2 cellular contexts compared by ENCODE assay signal in the genomic region with DNA sequence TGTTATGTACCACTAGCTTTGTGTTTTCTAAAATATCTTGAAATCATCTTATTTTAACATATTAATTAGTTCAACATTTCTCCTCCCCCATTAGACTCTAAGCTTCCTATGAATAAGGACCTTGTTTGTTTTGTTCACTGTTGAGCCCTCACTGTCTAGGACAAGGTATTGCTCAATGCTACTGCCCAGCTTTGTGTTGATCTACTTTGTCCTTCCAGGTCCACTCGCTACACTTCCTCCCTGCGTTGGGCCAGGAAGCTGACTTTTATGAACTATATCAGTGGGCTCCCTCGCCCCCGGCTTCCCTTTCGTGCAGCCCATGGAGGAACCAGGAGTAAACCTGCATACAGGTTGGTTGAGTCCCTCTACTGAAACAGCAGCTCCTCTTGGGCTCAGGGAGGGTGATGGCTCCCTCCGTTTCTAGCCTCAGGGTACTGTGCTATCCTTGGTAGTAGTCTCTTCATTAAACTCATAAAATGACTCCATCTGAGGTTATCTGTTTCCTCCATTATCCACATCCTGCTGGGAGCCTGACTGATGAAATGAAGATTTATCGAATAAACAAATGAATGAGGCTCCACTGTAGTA.
TF ChIP-seq lines count a peak whose summit lies in the region.

No MANE protein-coding gene starts in this region.

TF ChIP-seq in IMR-90, 13 proteins besides CTCF, POLR2A, EP300 and RAD21:
- TF ChIP-seq CEBPB (IDR thresholded peaks at IDR 0.05; ENCODE audit: low read depth, low read length) (peak; percentile 41), RCOR1 (IDR thresholded peaks at IDR 0.05; ENCODE audit: insufficient replicate concordance, low read length) (no peak)

TF ChIP-seq in HepG2, 621 proteins besides CTCF, POLR2A, EP300 and RAD21 (continues in another document):
- TF ChIP-seq HDAC1 (CRISPR knock-in tag; IDR thresholded peaks at IDR 0.05) = 0 out of 2 replicates have a peak, but pooled peaks have one; percentile 26
- no peak for TF ChIP-seq ZSCAN22 (CRISPR knock-in tag; IDR thresholded peaks at IDR 0.05)
- TF ChIP-seq ZNF383 (CRISPR knock-in tag; IDR thresholded peaks at IDR 0.05; ENCODE audit: borderline replicate concordance) = no peak
- TF ChIP-seq ZC3H4 (CRISPR knock-in tag; IDR thresholded peaks at IDR 0.05; ENCODE audit: borderline replicate concordance) = no peak
- no peak for TF ChIP-seq ZBTB7B (CRISPR knock-in tag; IDR thresholded peaks at IDR 0.05)
- TF ChIP-seq, protein P1, sequence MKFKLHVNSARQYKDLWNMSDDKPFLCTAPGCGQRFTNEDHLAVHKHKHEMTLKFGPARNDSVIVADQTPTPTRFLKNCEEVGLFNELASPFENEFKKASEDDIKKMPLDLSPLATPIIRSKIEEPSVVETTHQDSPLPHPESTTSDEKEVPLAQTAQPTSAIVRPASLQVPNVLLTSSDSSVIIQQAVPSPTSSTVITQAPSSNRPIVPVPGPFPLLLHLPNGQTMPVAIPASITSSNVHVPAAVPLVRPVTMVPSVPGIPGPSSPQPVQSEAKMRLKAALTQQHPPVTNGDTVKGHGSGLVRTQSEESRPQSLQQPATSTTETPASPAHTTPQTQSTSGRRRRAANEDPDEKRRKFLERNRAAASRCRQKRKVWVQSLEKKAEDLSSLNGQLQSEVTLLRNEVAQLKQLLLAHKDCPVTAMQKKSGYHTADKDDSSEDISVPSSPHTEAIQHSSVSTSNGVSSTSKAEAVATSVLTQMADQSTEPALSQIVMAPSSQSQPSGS (CRISPR knock-in tag; IDR thresholded peaks at IDR 0.05) = no peak
- 0 out of 2 replicates have a peak, but pooled peaks have one; percentile 24 for TF ChIP-seq ERF (CRISPR knock-in tag; IDR thresholded peaks at IDR 0.05)
- TF ChIP-seq, protein P2, sequence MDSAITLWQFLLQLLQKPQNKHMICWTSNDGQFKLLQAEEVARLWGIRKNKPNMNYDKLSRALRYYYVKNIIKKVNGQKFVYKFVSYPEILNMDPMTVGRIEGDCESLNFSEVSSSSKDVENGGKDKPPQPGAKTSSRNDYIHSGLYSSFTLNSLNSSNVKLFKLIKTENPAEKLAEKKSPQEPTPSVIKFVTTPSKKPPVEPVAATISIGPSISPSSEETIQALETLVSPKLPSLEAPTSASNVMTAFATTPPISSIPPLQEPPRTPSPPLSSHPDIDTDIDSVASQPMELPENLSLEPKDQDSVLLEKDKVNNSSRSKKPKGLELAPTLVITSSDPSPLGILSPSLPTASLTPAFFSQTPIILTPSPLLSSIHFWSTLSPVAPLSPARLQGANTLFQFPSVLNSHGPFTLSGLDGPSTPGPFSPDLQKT (CRISPR knock-in tag; IDR thresholded peaks at IDR 0.05; ENCODE audit: borderline replicate concordance) = no peak
- no peak for TF ChIP-seq ZNF780A (CRISPR knock-in tag; IDR thresholded peaks at IDR 0.05)
- no peak for TF ChIP-seq TBP (CRISPR knock-in tag; IDR thresholded peaks at IDR 0.05)
- TF ChIP-seq ZNF777 (CRISPR knock-in tag; IDR thresholded peaks at IDR 0.05) = no peak
- TF ChIP-seq, protein P3, sequence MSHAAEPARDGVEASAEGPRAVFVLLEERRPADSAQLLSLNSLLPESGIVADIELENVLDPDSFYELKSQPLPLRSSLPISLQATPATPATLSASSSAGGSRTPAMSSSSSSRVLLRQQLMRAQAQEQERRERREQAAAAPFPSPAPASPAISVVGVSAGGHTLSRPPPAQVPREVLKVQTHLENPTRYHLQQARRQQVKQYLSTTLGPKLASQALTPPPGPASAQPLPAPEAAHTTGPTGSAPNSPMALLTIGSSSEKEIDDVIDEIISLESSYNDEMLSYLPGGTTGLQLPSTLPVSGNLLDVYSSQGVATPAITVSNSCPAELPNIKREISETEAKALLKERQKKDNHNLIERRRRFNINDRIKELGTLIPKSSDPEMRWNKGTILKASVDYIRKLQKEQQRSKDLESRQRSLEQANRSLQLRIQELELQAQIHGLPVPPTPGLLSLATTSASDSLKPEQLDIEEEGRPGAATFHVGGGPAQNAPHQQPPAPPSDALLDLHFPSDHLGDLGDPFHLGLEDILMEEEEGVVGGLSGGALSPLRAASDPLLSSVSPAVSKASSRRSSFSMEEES (CRISPR knock-in tag; IDR thresholded peaks at IDR 0.05) = no peak
- no peak for TF ChIP-seq EED (CRISPR knock-in tag; IDR thresholded peaks at IDR 0.05)
- TF ChIP-seq KLF11 (CRISPR knock-in tag; IDR thresholded peaks at IDR 0.05) = no peak
- TF ChIP-seq, protein P4, sequence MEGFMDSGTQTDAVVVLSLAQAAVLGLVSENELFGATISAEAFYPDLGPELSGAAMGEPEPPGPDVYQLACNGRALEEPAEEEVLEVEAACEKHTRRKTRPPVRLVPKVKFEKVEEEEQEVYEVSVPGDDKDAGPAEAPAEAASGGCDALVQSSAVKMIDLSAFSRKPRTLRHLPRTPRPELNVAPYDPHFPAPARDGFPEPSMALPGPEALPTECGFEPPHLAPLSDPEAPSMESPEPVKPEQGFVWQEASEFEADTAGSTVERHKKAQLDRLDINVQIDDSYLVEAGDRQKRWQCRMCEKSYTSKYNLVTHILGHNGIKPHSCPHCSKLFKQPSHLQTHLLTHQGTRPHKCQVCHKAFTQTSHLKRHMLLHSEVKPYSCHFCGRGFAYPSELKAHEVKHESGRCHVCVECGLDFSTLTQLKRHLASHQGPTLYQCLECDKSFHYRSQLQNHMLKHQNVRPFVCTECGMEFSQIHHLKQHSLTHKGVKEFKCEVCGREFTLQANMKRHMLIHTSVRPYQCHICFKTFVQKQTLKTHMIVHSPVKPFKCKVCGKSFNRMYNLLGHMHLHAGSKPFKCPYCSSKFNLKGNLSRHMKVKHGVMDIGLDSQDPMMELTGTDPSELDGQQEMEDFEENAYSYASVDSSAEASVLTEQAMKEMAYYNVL (CRISPR knock-in tag; IDR thresholded peaks at IDR 0.05; ENCODE audit: borderline replicate concordance) = no peak
- no peak for TF ChIP-seq KLF15 (CRISPR knock-in tag; IDR thresholded peaks at IDR 0.05; ENCODE audit: borderline replicate concordance)
- TF ChIP-seq IRX3 (CRISPR knock-in tag; IDR thresholded peaks at IDR 0.05; ENCODE audit: borderline replicate concordance, low read depth) = no peak
- TF ChIP-seq, protein P5, sequence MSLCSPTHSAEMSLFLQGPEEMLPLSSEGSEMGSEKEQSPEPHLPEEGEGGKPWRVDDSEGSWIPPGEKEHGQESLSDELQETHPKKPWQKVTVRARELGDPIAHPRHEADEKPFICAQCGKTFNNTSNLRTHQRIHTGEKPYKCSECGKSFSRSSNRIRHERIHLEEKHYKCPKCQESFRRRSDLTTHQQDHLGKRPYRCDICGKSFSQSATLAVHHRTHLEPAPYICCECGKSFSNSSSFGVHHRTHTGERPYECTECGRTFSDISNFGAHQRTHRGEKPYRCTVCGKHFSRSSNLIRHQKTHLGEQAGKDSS (CRISPR knock-in tag; IDR thresholded peaks at IDR 0.05; ENCODE audit: borderline replicate concordance, low read depth) = no peak
- no peak for TF ChIP-seq ZNF17 (CRISPR knock-in tag; IDR thresholded peaks at IDR 0.05)
- TF ChIP-seq, protein P6, sequence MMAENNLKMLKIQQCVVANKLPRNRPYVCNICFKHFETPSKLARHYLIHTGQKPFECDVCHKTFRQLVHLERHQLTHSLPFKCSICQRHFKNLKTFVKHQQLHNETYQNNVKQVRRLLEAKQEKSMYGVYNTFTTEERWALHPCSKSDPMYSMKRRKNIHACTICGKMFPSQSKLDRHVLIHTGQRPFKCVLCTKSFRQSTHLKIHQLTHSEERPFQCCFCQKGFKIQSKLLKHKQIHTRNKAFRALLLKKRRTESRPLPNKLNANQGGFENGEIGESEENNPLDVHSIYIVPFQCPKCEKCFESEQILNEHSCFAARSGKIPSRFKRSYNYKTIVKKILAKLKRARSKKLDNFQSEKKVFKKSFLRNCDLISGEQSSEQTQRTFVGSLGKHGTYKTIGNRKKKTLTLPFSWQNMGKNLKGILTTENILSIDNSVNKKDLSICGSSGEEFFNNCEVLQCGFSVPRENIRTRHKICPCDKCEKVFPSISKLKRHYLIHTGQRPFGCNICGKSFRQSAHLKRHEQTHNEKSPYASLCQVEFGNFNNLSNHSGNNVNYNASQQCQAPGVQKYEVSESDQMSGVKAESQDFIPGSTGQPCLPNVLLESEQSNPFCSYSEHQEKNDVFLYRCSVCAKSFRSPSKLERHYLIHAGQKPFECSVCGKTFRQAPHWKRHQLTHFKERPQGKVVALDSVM (CRISPR knock-in tag; IDR thresholded peaks at IDR 0.05) = no peak
- peak; percentile 55 for TF ChIP-seq ZNF644 (CRISPR knock-in tag; IDR thresholded peaks at IDR 0.05; ENCODE audit: low read depth)
- TF ChIP-seq MIER2 (CRISPR knock-in tag; IDR thresholded peaks at IDR 0.05) = peak; percentile 12; the same call in 1 of the 2 replicates
- TF ChIP-seq, protein P7, sequence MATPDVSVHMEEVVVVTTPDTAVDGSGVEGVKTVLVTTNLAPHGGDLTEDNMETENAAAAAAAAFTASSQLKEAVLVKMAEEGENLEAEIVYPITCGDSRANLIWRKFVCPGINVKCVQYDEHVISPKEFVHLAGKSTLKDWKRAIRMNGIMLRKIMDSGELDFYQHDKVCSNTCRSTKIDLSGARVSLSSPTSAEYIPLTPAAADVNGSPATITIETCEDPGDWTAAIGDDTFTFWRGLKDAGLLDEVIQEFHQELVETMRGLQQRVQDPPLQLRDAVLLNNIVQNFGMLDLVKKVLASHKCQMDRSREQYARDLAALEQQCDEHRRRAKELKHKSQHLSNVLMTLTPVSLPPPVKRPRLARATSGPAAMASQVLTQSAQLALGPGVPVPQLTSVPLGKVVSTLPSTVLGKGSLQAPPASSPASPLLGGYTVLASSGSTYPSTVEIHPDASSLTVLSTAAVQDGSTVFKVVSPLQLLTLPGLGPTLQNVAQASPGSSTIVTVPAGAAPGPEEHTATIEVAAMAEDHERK (CRISPR knock-in tag; IDR thresholded peaks at IDR 0.05; ENCODE audit: low read depth) = no peak
- TF ChIP-seq ZNF713 (CRISPR knock-in tag; IDR thresholded peaks at IDR 0.05) = no peak
- TF ChIP-seq TBL1XR1 (IDR thresholded peaks at IDR 0.05; ENCODE audit: borderline replicate concordance, low read length, partially characterized antibody) = peak; percentile 38
- TF ChIP-seq TRIM24 (CRISPR knock-in tag; IDR thresholded peaks at IDR 0.05) = 0 out of 2 replicates have a peak, but pooled peaks have one; percentile 39
- TF ChIP-seq BCL6 (CRISPR knock-in tag; IDR thresholded peaks at IDR 0.05) = peak; percentile 92
- TF ChIP-seq AKAP8 (CRISPR knock-in tag; IDR thresholded peaks at IDR 0.05) = no peak
- no peak for TF ChIP-seq SP5 (CRISPR knock-in tag; IDR thresholded peaks at IDR 0.05; ENCODE audit: borderline replicate concordance, low read depth)
- no peak for TF ChIP-seq NFE2L2 (IDR thresholded peaks at IDR 0.05; ENCODE audit: low read length)
- TF ChIP-seq CREB1 (IDR thresholded peaks at IDR 0.05) = no peak
- TF ChIP-seq CREB1 (CRISPR knock-in tag; IDR thresholded peaks at IDR 0.05) = no peak
- TF ChIP-seq CC2D1A (CRISPR knock-in tag; IDR thresholded peaks at IDR 0.05) = no peak
- TF ChIP-seq NFIC (IDR thresholded peaks at IDR 0.05; ENCODE audit: low read length) = no peak
- TF ChIP-seq, protein P8, sequence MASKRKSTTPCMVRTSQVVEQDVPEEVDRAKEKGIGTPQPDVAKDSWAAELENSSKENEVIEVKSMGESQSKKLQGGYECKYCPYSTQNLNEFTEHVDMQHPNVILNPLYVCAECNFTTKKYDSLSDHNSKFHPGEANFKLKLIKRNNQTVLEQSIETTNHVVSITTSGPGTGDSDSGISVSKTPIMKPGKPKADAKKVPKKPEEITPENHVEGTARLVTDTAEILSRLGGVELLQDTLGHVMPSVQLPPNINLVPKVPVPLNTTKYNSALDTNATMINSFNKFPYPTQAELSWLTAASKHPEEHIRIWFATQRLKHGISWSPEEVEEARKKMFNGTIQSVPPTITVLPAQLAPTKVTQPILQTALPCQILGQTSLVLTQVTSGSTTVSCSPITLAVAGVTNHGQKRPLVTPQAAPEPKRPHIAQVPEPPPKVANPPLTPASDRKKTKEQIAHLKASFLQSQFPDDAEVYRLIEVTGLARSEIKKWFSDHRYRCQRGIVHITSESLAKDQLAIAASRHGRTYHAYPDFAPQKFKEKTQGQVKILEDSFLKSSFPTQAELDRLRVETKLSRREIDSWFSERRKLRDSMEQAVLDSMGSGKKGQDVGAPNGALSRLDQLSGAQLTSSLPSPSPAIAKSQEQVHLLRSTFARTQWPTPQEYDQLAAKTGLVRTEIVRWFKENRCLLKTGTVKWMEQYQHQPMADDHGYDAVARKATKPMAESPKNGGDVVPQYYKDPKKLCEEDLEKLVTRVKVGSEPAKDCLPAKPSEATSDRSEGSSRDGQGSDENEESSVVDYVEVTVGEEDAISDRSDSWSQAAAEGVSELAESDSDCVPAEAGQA (IDR thresholded peaks at IDR 0.05; ENCODE audit: low read depth) = no peak
- TF ChIP-seq, protein P8 (CRISPR knock-in tag; IDR thresholded peaks at IDR 0.05; ENCODE audit: borderline replicate concordance) = no peak
- TF ChIP-seq, protein P9, sequence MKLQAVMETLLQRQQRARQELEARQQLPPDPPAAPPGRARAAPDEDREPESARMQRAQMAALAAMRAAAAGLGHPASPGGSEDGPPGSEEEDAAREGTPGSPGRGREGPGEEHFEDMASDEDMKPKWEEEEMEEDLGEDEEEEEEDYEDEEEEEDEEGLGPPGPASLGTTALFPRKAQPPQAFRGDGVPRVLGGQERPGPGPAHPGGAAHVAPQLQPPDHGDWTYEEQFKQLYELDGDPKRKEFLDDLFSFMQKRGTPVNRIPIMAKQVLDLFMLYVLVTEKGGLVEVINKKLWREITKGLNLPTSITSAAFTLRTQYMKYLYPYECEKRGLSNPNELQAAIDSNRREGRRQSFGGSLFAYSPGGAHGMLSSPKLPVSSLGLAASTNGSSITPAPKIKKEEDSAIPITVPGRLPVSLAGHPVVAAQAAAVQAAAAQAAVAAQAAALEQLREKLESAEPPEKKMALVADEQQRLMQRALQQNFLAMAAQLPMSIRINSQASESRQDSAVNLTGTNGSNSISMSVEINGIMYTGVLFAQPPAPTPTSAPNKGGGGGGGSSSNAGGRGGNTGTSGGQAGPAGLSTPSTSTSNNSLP (IDR thresholded peaks at IDR 0.05; ENCODE audit: low read depth, low read length) = no peak
- TF ChIP-seq DNMT3B (CRISPR knock-in tag; conservative IDR thresholded peaks at IDR 0.05) = no peak
- TF ChIP-seq, protein P10, sequence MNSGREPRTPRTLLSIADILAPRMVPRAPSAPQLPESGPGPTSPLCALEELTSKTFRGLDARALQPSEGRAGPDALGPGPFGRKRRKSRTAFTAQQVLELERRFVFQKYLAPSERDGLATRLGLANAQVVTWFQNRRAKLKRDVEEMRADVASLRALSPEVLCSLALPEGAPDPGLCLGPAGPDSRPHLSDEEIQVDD (CRISPR knock-in tag; IDR thresholded peaks at IDR 0.05; ENCODE audit: borderline replicate concordance) = no peak
- TF ChIP-seq ZNF615 (CRISPR knock-in tag; IDR thresholded peaks at IDR 0.05; ENCODE audit: borderline replicate concordance) = no peak
- no peak for TF ChIP-seq MTF2 (CRISPR knock-in tag; IDR thresholded peaks at IDR 0.05; ENCODE audit: borderline replicate concordance)
